ENCODE assay signal across 22 cellular contexts in genomic region chr1:112319371-112320034, GRCh38.
DNase-seq lines count a peak whose midpoint lies in the region; ATAC-seq and TF ChIP-seq lines count a peak whose summit lies in the region.
"Had no signal": no experiment of that assay in that cellular context is flagged by ENCODE, and none has a peak within 500 bp of the region (broad histone marks: within the 10 kb centered on the region; RNA-seq: fewer than 3 reads in every experiment).

No MANE protein-coding gene starts in this region.

- no peaks in the 10 kb centered on the region for H3K36me3 Mint-ChIP-seq in brain
- H3K36me3 Mint-ChIP-seq: CD8-positive, alpha-beta memory T cell had no signal

- H3K27me3 ChIP-seq in Loucy (ENCODE audit: insufficient read depth, low read length, poor library complexity, severe bottlenecking) (no peaks in the 10 kb centered on the region), subcutaneous abdominal adipose tissue (ENCODE audit: control insufficient read depth in 5 of 5, insufficient read depth in 4 of 5, low read length in 5 of 5) (no peaks in the 10 kb centered on the region)

- H3K4me3 ChIP-seq in Loucy (ENCODE audit: low read length, poor library complexity, severe bottlenecking) (no peak overlapping the region), subcutaneous abdominal adipose tissue (ENCODE audit: low read depth in 1 of 5, low read length in 5 of 5) (no peak overlapping the region)
- H3K4me3 ChIP-seq: SK-N-MC had no signal

- no peaks in the 10 kb centered on the region for H3K9me3 Mint-ChIP-seq in brain
- H3K9me3 Mint-ChIP-seq: CD8-positive, alpha-beta memory T cell had no signal

- H3K9ac ChIP-seq in Loucy (ENCODE audit: low read depth, low read length, poor library complexity, severe bottlenecking): no peak overlapping the region
- no peak overlapping the region for H3K9ac ChIP-seq in subcutaneous abdominal adipose tissue (ENCODE audit: low read length in 5 of 5)

- in situ Hi-C loops in KBM-7 (cut with MboI; ENCODE audit: low pct_unique_long_range_greater_than_20kb, low sequenced_read_pairs): no loop called here

- H3K27me3 Mint-ChIP-seq in brain: peaks cover 14% of the 10 kb centered on the region

- TF ChIP-seq CTCF in Loucy (conservative IDR thresholded peaks at IDR 0.05; ENCODE audit: low read length): no peak
- no peak for TF ChIP-seq CTCF in brain (conservative IDR thresholded peaks at IDR 0.05)

- H2AFZ ChIP-seq in Loucy (ENCODE audit: low read length): peak overlapping the region; percentile 84; the same call in 1 of the 2 replicates

- H3K4me1 Mint-ChIP-seq in brain: peaks cover 56% of the 10 kb centered on the region

- H3K4me2 ChIP-seq in Loucy (ENCODE audit: low read depth, low read length, poor library complexity, severe bottlenecking): no peak overlapping the region

- H3K9me3 ChIP-seq in Loucy (ENCODE audit: insufficient read depth, low read depth, low read length) (no peaks in the 10 kb centered on the region), subcutaneous abdominal adipose tissue (ENCODE audit: control insufficient read depth in 5 of 5, low read length in 5 of 5) (no peaks in the 10 kb centered on the region)

- no peaks in the 10 kb centered on the region for H3K79me2 ChIP-seq in Loucy (ENCODE audit: insufficient read depth, low read length)

- peak overlapping the region; percentile 74 for H3K27ac ChIP-seq in subcutaneous abdominal adipose tissue (ENCODE audit: low read depth, low read length)
- H3K27ac ChIP-seq: C4-2B, SK-N-MC had no signal

- peaks cover 4% of the 10 kb centered on the region for H3K4me1 ChIP-seq in Loucy (ENCODE audit: insufficient read depth, low read length, poor library complexity, severe bottlenecking)
- H3K4me1 ChIP-seq in subcutaneous abdominal adipose tissue (ENCODE audit: control insufficient read depth in 5 of 5, insufficient read depth in 5 of 5, low read length in 5 of 5): peaks cover 10 to 64% (median 45%) of the 10 kb centered on the region in 5 donors

- no peaks in the 10 kb centered on the region for H3F3A ChIP-seq in Loucy (ENCODE audit: low read depth)

- no peaks in the 10 kb centered on the region for H3K9me2 ChIP-seq in Loucy (replicated peaks; ENCODE audit: low read depth, low read length)

- DNase-seq in GDM1 (lab: John Stamatoyannopoulos, UW): no peak
- no peak for DNase-seq in KBM-7
- no peak for DNase-seq in DMS79 treated with DMSO at 0.1 percent for 48 hours (lab: John Stamatoyannopoulos, UW)
- DNase-seq: Calu3; CD8-positive, alpha-beta memory T cell; DMS153; H7; KG1; NCI-H1105; NCI-H146; NCI-H2029; NCI-H2227 treated with DMSO at 0.1 percent for 48 hours; NCI-H510A treated with DMSO at 0.1 percent for 48 hours; NCI-H774; SHP77 treated with DMSO at 0.1 percent for 48 hours had no signal

- H4K20me1 ChIP-seq in Loucy (ENCODE audit: insufficient read depth, low read length, poor library complexity, severe bottlenecking): no peaks in the 10 kb centered on the region

- H3K4me3 Mint-ChIP-seq in brain: peak overlapping the region in 1 of 5 experiments; percentile 49
- H3K4me3 Mint-ChIP-seq: CD8-positive, alpha-beta memory T cell had no signal

- H3K36me3 ChIP-seq in Loucy (ENCODE audit: insufficient read depth, low read length): no peaks in the 10 kb centered on the region
- no peaks in the 10 kb centered on the region for H3K36me3 ChIP-seq in subcutaneous abdominal adipose tissue (ENCODE audit: control insufficient read depth in 5 of 5, insufficient read depth in 5 of 5, low read length in 5 of 5)

- ATAC-seq in esophagus mucosa: peak; percentile 83
- ATAC-seq: HepG2 had no signal

- H3K27ac Mint-ChIP-seq in brain: peak overlapping the region in 3 of 5 experiments; percentile 21 to 67 (median 65)
